Comparison of ENCODE assay signal across 1 cellular context in the genomic region with DNA sequence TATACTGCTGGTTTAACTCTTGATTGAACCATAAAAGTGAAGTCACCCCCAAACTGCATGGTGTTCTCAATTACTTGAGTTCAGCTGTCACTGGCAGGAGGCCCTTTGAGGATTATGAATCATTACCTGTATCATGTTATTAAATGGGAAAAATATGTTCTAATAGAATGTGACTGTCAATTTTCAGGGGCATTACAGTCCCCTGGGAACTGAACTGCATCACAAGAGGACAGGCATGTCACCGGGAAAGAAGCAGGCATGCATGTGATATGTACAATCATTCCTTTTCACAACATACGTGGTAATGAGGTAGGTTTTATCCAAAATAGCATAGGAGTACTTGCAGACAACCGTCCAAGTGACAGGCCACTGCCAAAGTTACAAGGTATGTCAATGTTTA.
TF ChIP-seq lines count a peak whose summit lies in the region.

No MANE protein-coding gene starts in this region.

TF ChIP-seq in WTC11, 78 proteins besides CTCF, POLR2A, EP300 and RAD21 (continued from another document):
- TF ChIP-seq, protein P1, sequence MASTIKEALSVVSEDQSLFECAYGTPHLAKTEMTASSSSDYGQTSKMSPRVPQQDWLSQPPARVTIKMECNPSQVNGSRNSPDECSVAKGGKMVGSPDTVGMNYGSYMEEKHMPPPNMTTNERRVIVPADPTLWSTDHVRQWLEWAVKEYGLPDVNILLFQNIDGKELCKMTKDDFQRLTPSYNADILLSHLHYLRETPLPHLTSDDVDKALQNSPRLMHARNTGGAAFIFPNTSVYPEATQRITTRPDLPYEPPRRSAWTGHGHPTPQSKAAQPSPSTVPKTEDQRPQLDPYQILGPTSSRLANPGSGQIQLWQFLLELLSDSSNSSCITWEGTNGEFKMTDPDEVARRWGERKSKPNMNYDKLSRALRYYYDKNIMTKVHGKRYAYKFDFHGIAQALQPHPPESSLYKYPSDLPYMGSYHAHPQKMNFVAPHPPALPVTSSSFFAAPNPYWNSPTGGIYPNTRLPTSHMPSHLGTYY (CRISPR knock-in tag; IDR thresholded peaks at IDR 0.05): no peak
- TF ChIP-seq FOXJ3 (CRISPR knock-in tag; IDR thresholded peaks at IDR 0.05; ENCODE audit: borderline replicate concordance): no peak
- TF ChIP-seq, protein P2, sequence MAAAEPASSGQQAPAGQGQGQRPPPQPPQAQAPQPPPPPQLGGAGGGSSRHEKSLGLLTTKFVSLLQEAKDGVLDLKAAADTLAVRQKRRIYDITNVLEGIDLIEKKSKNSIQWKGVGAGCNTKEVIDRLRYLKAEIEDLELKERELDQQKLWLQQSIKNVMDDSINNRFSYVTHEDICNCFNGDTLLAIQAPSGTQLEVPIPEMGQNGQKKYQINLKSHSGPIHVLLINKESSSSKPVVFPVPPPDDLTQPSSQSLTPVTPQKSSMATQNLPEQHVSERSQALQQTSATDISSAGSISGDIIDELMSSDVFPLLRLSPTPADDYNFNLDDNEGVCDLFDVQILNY (CRISPR knock-in tag; IDR thresholded peaks at IDR 0.05): no peak
